In the genomic region with DNA sequence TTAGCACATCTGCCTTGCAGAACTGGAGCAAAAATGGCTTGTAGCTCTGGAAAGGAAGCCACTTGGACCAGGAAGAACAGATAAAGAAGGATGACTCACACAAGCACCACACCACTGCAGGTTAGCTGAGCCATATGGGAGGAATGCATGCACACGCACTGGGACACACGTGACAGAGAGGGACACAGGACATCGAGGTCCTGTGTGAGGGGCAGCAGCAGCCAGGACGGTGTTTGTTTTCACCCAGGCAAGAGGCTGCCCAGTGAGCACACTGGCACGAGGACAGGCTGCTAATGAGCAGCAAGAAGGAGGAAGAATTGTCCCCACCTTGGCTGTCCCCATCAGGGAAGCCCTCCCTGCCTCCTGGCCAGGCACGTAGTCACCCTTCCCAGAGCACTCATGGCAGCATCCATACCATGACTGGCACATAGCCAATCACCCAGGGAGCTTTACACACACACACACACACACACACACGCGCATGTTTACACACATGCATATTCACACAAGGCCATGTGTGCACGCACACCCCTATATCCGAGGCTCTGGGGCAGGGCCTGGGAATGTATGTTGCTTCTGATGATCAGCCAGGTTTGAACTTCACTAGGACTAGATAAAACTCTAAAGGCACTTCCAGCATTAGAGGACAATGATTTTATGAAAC, we compare ENCODE assay signal across 9 cellular contexts. TPM values are rescaled to one million over a fixed set of nuclear protein-coding genes. Genes with fewer than 3 reads are reported as not detected.
DNase-seq lines count a peak whose midpoint lies in the region; ATAC-seq, FAIRE-seq and TF ChIP-seq lines count a peak whose summit lies in the region.
"Had no signal": no experiment of that assay in that cellular context is flagged by ENCODE, and none has a peak within 500 bp of the region (broad histone marks: within the 10 kb centered on the region; RNA-seq: fewer than 3 reads in every experiment).

No MANE protein-coding gene starts in this region.

- no peak overlapping the region for H3K9ac ChIP-seq in endothelial cell of umbilical vein (replicated peaks; ENCODE audit: extremely low read depth, insufficient read depth, low read length)

- ATAC-seq in Panc1: peak; percentile 37; the same call in 1 of the 2 replicates
- no peak for ATAC-seq in activated naive CD8-positive, alpha-beta T cell treated with anti-CD3 and anti-CD28 coated beads, Interleukin-2, amount 50 U/mL, for 24 hours

- dilution Hi-C loops in endothelial cell of umbilical vein (cut with MboI; ENCODE audit: extremely low pct_ligation_motif_present, low sequenced_read_pairs): no loop called here

- POLR2A ChIA-PET in Panc1 (lab: Charles Lee) (no interaction called here), endothelial cell of umbilical vein (lab: Charles Lee) (no interaction called here)

- H3K9me3 ChIP-seq in Panc1 (ENCODE audit: control insufficient read depth, insufficient read depth, low read depth, low read length): no peaks in the 10 kb centered on the region
- no peaks in the 10 kb centered on the region for H3K9me3 ChIP-seq in endothelial cell of umbilical vein (replicated peaks; ENCODE audit: control insufficient read depth, insufficient read depth, low read length)
- no peaks in the 10 kb centered on the region for H3K9me3 ChIP-seq in osteoblast (ENCODE audit: low read depth, low read length)

- peaks cover 10% of the 10 kb centered on the region for H3K36me3 Mint-ChIP-seq in activated naive CD8-positive, alpha-beta T cell treated with anti-CD3 and anti-CD28 coated beads, Interleukin-2, amount 50 U/mL, for 24 hours (ENCODE audit: low read depth)

- H3K4me1 ChIP-seq in Panc1 (ENCODE audit: control insufficient read depth, insufficient read depth, low read length): peaks cover 17% of the 10 kb centered on the region
- H3K4me1 ChIP-seq in endothelial cell of umbilical vein (ENCODE audit: control insufficient read depth, extremely low read depth, insufficient read depth, low read length): peaks cover 48% of the 10 kb centered on the region
- peaks cover 34% of the 10 kb centered on the region for H3K4me1 ChIP-seq in osteoblast (ENCODE audit: insufficient read depth, low read length)

- 54 to 64% methylated on average over 10 of the region's 10 CpGs for WGBS in lower leg skin, 2 donors

- no peaks in the 10 kb centered on the region for H3K27me3 Mint-ChIP-seq in activated naive CD8-positive, alpha-beta T cell treated with anti-CD3 and anti-CD28 coated beads, Interleukin-2, amount 50 U/mL, for 24 hours

- H3K4me3 ChIP-seq in Panc1 (ENCODE audit: low read depth in 2 of 2, low read length in 2 of 2) (no peak overlapping the region), endothelial cell of umbilical vein (replicated peaks in 1 of 3; ENCODE audit: insufficient read depth in 1 of 3, low read depth in 1 of 3, low read length in 3 of 3) (no peak overlapping the region), osteoblast (ENCODE audit: insufficient read depth, low read length) (no peak overlapping the region), lower leg skin (ENCODE audit: low read depth, poor library complexity, severe bottlenecking) (no peak overlapping the region)

- H3K4me2 ChIP-seq in endothelial cell of umbilical vein (ENCODE audit: insufficient read depth, low read length) (no peak overlapping the region), osteoblast (ENCODE audit: insufficient read depth, low read length) (no peak overlapping the region)

- intact Hi-C loops in Panc1 (cut with micrococcal nuclease; ENCODE audit: unreplicated experiment): no loop called here
- intact Hi-C loops in endothelial cell of umbilical vein (cut with micrococcal nuclease): loop anchor here (10.0 kb wide), 1 partner anchor 137 kb away; no protein-coding TSS in a partner anchor
- intact Hi-C loops in lower leg skin (cut with DNase I; ENCODE audit: low total_unique reads): no loop called here

- H3K27ac ChIP-seq in Panc1 (ENCODE audit: low read length) (no peak overlapping the region), endothelial cell of umbilical vein (ENCODE audit: insufficient read depth, low read depth, low read length) (peak overlapping the region; percentile 0), osteoblast (ENCODE audit: low read depth, low read length) (no peak overlapping the region)

- H2AFZ ChIP-seq in endothelial cell of umbilical vein (ENCODE audit: low read depth, low read length) (no peak overlapping the region), osteoblast (ENCODE audit: low read length) (no peak overlapping the region)

- FAIRE-seq in endothelial cell of umbilical vein (lab: Jason Lieb, UNC): peak; percentile 77

- no peaks in the 10 kb centered on the region for H3K36me3 ChIP-seq in Panc1 (ENCODE audit: control insufficient read depth, insufficient read depth, low read length)
- peaks cover 29 to 35% of the 10 kb centered on the region in 2 experiments for H3K36me3 ChIP-seq in endothelial cell of umbilical vein (ENCODE audit: control insufficient read depth in 2 of 2, extremely low read depth in 1 of 2, insufficient read depth in 2 of 2, low read length in 2 of 2)
- peaks cover 5% of the 10 kb centered on the region for H3K36me3 ChIP-seq in osteoblast (ENCODE audit: insufficient read depth, low read length)

- H3K4me1 Mint-ChIP-seq in activated naive CD8-positive, alpha-beta T cell treated with anti-CD3 and anti-CD28 coated beads, Interleukin-2, amount 50 U/mL, for 24 hours: peaks cover 6% of the 10 kb centered on the region

- H3K79me2 ChIP-seq in endothelial cell of umbilical vein (ENCODE audit: control insufficient read depth, insufficient read depth, low read length) (peaks cover 91% of the 10 kb centered on the region), osteoblast (ENCODE audit: insufficient read depth, low read length) (no peaks in the 10 kb centered on the region)

- TF ChIP-seq CTCF in Panc1 (IDR thresholded peaks at IDR 0.05): no peak
- no peak for TF ChIP-seq CTCF in endothelial cell of umbilical vein (IDR thresholded peaks at IDR 0.05; ENCODE audit: extremely low read depth in 1 of 2, insufficient read depth in 1 of 2, low read depth in 1 of 2, low read length in 2 of 2)
- no peak for TF ChIP-seq CTCF in osteoblast (IDR thresholded peaks at IDR 0.05; ENCODE audit: extremely low read depth, low read depth, low read length)
- no peak for TF ChIP-seq CTCF in lower leg skin (IDR thresholded peaks at IDR 0.05)

- no peak overlapping the region for H3K27ac Mint-ChIP-seq in activated naive CD8-positive, alpha-beta T cell treated with anti-CD3 and anti-CD28 coated beads, Interleukin-2, amount 50 U/mL, for 24 hours

- DNase-seq in Daoy (ENCODE audit: low read depth) (peak; percentile 81), Panc1 (ENCODE audit: low read depth, low spot score) (no peak), endothelial cell of umbilical vein (ENCODE audit: low read depth, low spot score) (peak; percentile 71), osteoblast (ENCODE audit: insufficient read length, low spot score, missing footprints) (peak; percentile 95), NCI-H1105 (lab: John Stamatoyannopoulos, UW) (no peak), lower leg skin (ENCODE audit: low spot score in 2 of 2) (no peak), cerebellum (ENCODE audit: low spot score) (no peak)
- no peak for DNase-seq in activated naive CD8-positive, alpha-beta T cell treated with anti-CD3 and anti-CD28 coated beads, Interleukin-2, amount 50 U/mL, for 24 hours
- DNase-seq: NK-92 treated with Interleukin-12 subunit alpha and Interleukin-12 subunit beta, amount 100 ng/mL, for 24 hours had no signal

- no peak overlapping the region for H3K4me3 Mint-ChIP-seq in activated naive CD8-positive, alpha-beta T cell treated with anti-CD3 and anti-CD28 coated beads, Interleukin-2, amount 50 U/mL, for 24 hours

- BruUV-seq in Panc1 (replicated peaks; lab: Mats Ljungman, UMichigan): no TSS peak
- no TSS peak for BruUV-seq in endothelial cell of umbilical vein (replicated peaks; lab: Mats Ljungman, UMichigan)

- no peak for TF ChIP-seq POLR2A in endothelial cell of umbilical vein (IDR thresholded peaks at IDR 0.05; ENCODE audit: low read depth, low read length)
- no peak for TF ChIP-seq POLR2A in lower leg skin (IDR thresholded peaks at IDR 0.05)

- H4K20me1 ChIP-seq in endothelial cell of umbilical vein (replicated peaks; ENCODE audit: control insufficient read depth, extremely low read depth, insufficient read depth, low read length) (no peaks in the 10 kb centered on the region), osteoblast (ENCODE audit: insufficient read depth, low read length) (peaks cover 45% of the 10 kb centered on the region)

- H3K27me3 ChIP-seq in Panc1 (ENCODE audit: control insufficient read depth, insufficient read depth, low read length) (no peaks in the 10 kb centered on the region), endothelial cell of umbilical vein (ENCODE audit: control insufficient read depth in 2 of 2, insufficient read depth in 2 of 2, low read length in 2 of 2) (no peaks in the 10 kb centered on the region), osteoblast (ENCODE audit: insufficient read depth, low read length) (no peaks in the 10 kb centered on the region)

- in situ Hi-C loops in Panc1 (cut with HindIII; ENCODE audit: low pct_unique_long_range_greater_than_20kb, low sequenced_read_pairs): no loop called here

- H3K9me1 ChIP-seq in endothelial cell of umbilical vein (replicated peaks; ENCODE audit: control insufficient read depth, extremely low read depth, insufficient read depth, low read length): no peaks in the 10 kb centered on the region

- H3K9me3 Mint-ChIP-seq in activated naive CD8-positive, alpha-beta T cell treated with anti-CD3 and anti-CD28 coated beads, Interleukin-2, amount 50 U/mL, for 24 hours: no peaks in the 10 kb centered on the region

- CTCF ChIA-PET in Panc1 (lab: Charles Lee) (no interaction called here), endothelial cell of umbilical vein (lab: Charles Lee) (interaction anchor here (1.0 to 2.8 kb wide), 5 partner anchors 11 to 55 kb away, joined by 3 to 18 read pairs (median 4); partner anchors contain the start of gene EHD4)

RNA-seq across cellular contexts. Expression of gene SPTBN5, which starts 24.0 kb away (rescaled TPM):
- total RNA-seq in Daoy (2014; rRNA removed; shearing (Covaris generic)): 1.1 and 3.8 TPM in 2 replicates
- total RNA-seq in Panc1 (2021; ENCODE audit: unreplicated experiment): 2.1 TPM
- 1.6 TPM for polyA plus RNA-seq in Panc1 (2012; ENCODE audit: insufficient read length)
- 19.0 and 19.2 TPM in 2 replicates for total RNA-seq in endothelial cell of umbilical vein
- polyA plus RNA-seq in endothelial cell of umbilical vein: 12.0 and 12.6 TPM in 2 replicates
- 4.1 and 6.6 TPM in 2 replicates for polyA plus RNA-seq in endothelial cell of umbilical vein (2011; cell fraction: cytosol; rRNA removed)
- 128 and 138 TPM in 2 replicates for polyA plus RNA-seq in endothelial cell of umbilical vein (2011; cell fraction: nucleus; rRNA removed)
- 3.0 and 7.8 TPM in 2 replicates for polyA plus RNA-seq in endothelial cell of umbilical vein (2012)
- 7.8 and 9.6 TPM in 2 replicates for polyA minus RNA-seq in endothelial cell of umbilical vein
- 0.10 TPM for polyA minus RNA-seq in endothelial cell of umbilical vein (2011; cell fraction: cytosol; rRNA and poly(A)+ RNA removed)
- 26.4 and 30.1 TPM in 2 replicates for polyA minus RNA-seq in endothelial cell of umbilical vein (2011; cell fraction: nucleus; rRNA and poly(A)+ RNA removed)
- under 0.01 and 0.36 TPM in 2 replicates for total RNA-seq in osteoblast
- total RNA-seq in lower leg skin: 1 to 10 TPM; 1.3 to 3.3 (median 2.0) TPM
- 1.3 TPM for total RNA-seq in cerebellum

RNA-seq across cellular contexts. Expression of gene EHD4, which starts 54.5 kb away (rescaled TPM):
- 21.9 and 26.9 TPM in 2 replicates for total RNA-seq in Daoy (2014; rRNA removed; shearing (Covaris generic))
- total RNA-seq in Panc1 (2021; ENCODE audit: unreplicated experiment): 43.2 TPM
- polyA plus RNA-seq in Panc1 (2012; ENCODE audit: insufficient read length): 33.9 TPM
- total RNA-seq in endothelial cell of umbilical vein: 126 and 128 TPM in 2 replicates
- 96.7 and 99.1 TPM in 2 replicates for polyA plus RNA-seq in endothelial cell of umbilical vein
- polyA plus RNA-seq in endothelial cell of umbilical vein (2011; cell fraction: cytosol; rRNA removed): 88.4 and 97.4 TPM in 2 replicates
- polyA plus RNA-seq in endothelial cell of umbilical vein (2011; cell fraction: nucleus; rRNA removed): 100 and 105 TPM in 2 replicates
- polyA plus RNA-seq in endothelial cell of umbilical vein (2012): 39.8 and 70.3 TPM in 2 replicates
- polyA minus RNA-seq in endothelial cell of umbilical vein: 157 and 160 TPM in 2 replicates
- polyA minus RNA-seq in endothelial cell of umbilical vein (2011; cell fraction: cytosol; rRNA and poly(A)+ RNA removed): 11.4 TPM
- polyA minus RNA-seq in endothelial cell of umbilical vein (2011; cell fraction: nucleus; rRNA and poly(A)+ RNA removed): 113 and 127 TPM in 2 replicates
- total RNA-seq in osteoblast: 15.9 and 18.0 TPM in 2 replicates
- total RNA-seq in lower leg skin: 10 to 100 TPM; 19.6 to 27.3 (median 23.3) TPM
- total RNA-seq in cerebellum: 5.5 TPM

Comparison
In these comparisons a context has a peak if more than half of its experiments do, and no peak if none do; other contexts are left out.
1. DNase-seq: peak in Daoy (single experiment), endothelial cell of umbilical vein (single experiment) and osteoblast (single experiment); none in Panc1 (single experiment), NCI-H1105 (single experiment), activated naive CD8-positive, alpha-beta T cell treated with anti-CD3 and anti-CD28 coated beads, Interleukin-2, amount 50 U/mL, for 24 hours (single experiment), lower leg skin (0 of 2) and cerebellum (single experiment).